Comparison of ENCODE assay signal across 19 cellular contexts in genomic region chr1:207829576-207829975, GRCh38.
DNase-seq lines count a peak whose midpoint lies in the region; ATAC-seq and TF ChIP-seq lines count a peak whose summit lies in the region.
"Had no signal": no experiment of that assay in that cellular context is flagged by ENCODE, and none has a peak within 500 bp of the region (broad histone marks: within the 10 kb centered on the region; RNA-seq: fewer than 3 reads in every experiment).

No MANE protein-coding gene starts in this region.

- TF ChIP-seq CTCF in tibial artery (IDR thresholded peaks at IDR 0.05) (no peak), chondrocyte (IDR thresholded peaks at IDR 0.05) (no peak)

- H3K27me3 ChIP-seq in tibial artery: no peaks in the 10 kb centered on the region
- H3K27me3 ChIP-seq: Peyer's patch, upper lobe of left lung had no signal

- H3K4me3 ChIP-seq in tibial artery: no peak overlapping the region
- H3K4me3 ChIP-seq: Peyer's patch, upper lobe of left lung had no signal

- ATAC-seq in T-cell (replicated peaks in 1 of 4) (no peak), memory B cell (ENCODE audit: low read depth) (no peak)
- ATAC-seq: left colon, SK-N-SH treated with all-trans-retinoic acid at 6 μM for 48 hours had no signal

- no peaks in the 10 kb centered on the region for H3K9me3 ChIP-seq in tibial artery
- H3K9me3 ChIP-seq: Peyer's patch, upper lobe of left lung had no signal

- no peaks in the 10 kb centered on the region for H3K9me3 Mint-ChIP-seq in activated naive CD8-positive, alpha-beta T cell (ENCODE audit: low read depth)
- H3K9me3 Mint-ChIP-seq in activated naive CD8-positive, alpha-beta T cell treated with anti-CD3 and anti-CD28 coated beads for 36 hours: no peaks in the 10 kb centered on the region
- H3K9me3 Mint-ChIP-seq in T-cell: no peaks in the 10 kb centered on the region
- no peaks in the 10 kb centered on the region for H3K9me3 Mint-ChIP-seq in memory B cell
- H3K9me3 Mint-ChIP-seq in chondrocyte (ENCODE audit: low read depth): no peaks in the 10 kb centered on the region

- no peaks in the 10 kb centered on the region for H3K36me3 Mint-ChIP-seq in activated naive CD8-positive, alpha-beta T cell
- peaks cover 16% of the 10 kb centered on the region for H3K36me3 Mint-ChIP-seq in activated naive CD8-positive, alpha-beta T cell treated with anti-CD3 and anti-CD28 coated beads for 36 hours
- H3K36me3 Mint-ChIP-seq in T-cell (no peaks in the 10 kb centered on the region), memory B cell (no peaks in the 10 kb centered on the region), chondrocyte (ENCODE audit: low read depth) (no peaks in the 10 kb centered on the region)

- CTCF ChIA-PET in T-cell (lab: Charles Lee): interaction anchor here (0.9 to 3.7 kb wide), 16 partner anchors 9 to 135 kb away, joined by 3 to 48 read pairs (median 10); no protein-coding TSS in a partner anchor

- H3K27ac Mint-ChIP-seq in activated naive CD8-positive, alpha-beta T cell: peak overlapping the region; percentile 19
- H3K27ac Mint-ChIP-seq in activated naive CD8-positive, alpha-beta T cell treated with anti-CD3 and anti-CD28 coated beads for 36 hours: no peak overlapping the region
- peak overlapping the region; percentile 98 to 99 for H3K27ac Mint-ChIP-seq in T-cell
- H3K27ac Mint-ChIP-seq in memory B cell: peak overlapping the region; percentile 62
- H3K27ac Mint-ChIP-seq in chondrocyte (ENCODE audit: unreplicated experiment): no peak overlapping the region

- POLR2A ChIA-PET in T-cell (lab: Charles Lee): interaction anchor here (0.9 to 1.1 kb wide), 3 partner anchors 12 to 40 kb away, joined by 3 to 6 read pairs (median 5); no protein-coding TSS in a partner anchor

- H3K4me1 Mint-ChIP-seq in activated naive CD8-positive, alpha-beta T cell (ENCODE audit: low read depth): peaks cover 96% of the 10 kb centered on the region
- peaks cover 84% of the 10 kb centered on the region for H3K4me1 Mint-ChIP-seq in activated naive CD8-positive, alpha-beta T cell treated with anti-CD3 and anti-CD28 coated beads for 36 hours
- H3K4me1 Mint-ChIP-seq in T-cell (peaks cover 97 to 100% (median 99%) of the 10 kb centered on the region in 3 donors), memory B cell (peaks cover 55% of the 10 kb centered on the region), chondrocyte (ENCODE audit: low read depth) (peaks cover 24% of the 10 kb centered on the region)

- H3K4me1 ChIP-seq in tibial artery: peaks cover 0 to 90% (median 59%) of the 10 kb centered on the region in 4 donors

- peak overlapping the region; percentile 62 to 74 for H3K27ac ChIP-seq in tibial artery
- H3K27ac ChIP-seq: parathyroid adenoma had no signal

- H3K4me3 Mint-ChIP-seq in activated naive CD8-positive, alpha-beta T cell: no peak overlapping the region
- H3K4me3 Mint-ChIP-seq in activated naive CD8-positive, alpha-beta T cell treated with anti-CD3 and anti-CD28 coated beads for 36 hours: no peak overlapping the region
- H3K4me3 Mint-ChIP-seq in T-cell (no peak overlapping the region), memory B cell (no peak overlapping the region), chondrocyte (ENCODE audit: unreplicated experiment) (no peak overlapping the region)

- no peaks in the 10 kb centered on the region for H3K27me3 Mint-ChIP-seq in activated naive CD8-positive, alpha-beta T cell
- H3K27me3 Mint-ChIP-seq in activated naive CD8-positive, alpha-beta T cell treated with anti-CD3 and anti-CD28 coated beads for 36 hours: no peaks in the 10 kb centered on the region
- H3K27me3 Mint-ChIP-seq in T-cell (no peaks in the 10 kb centered on the region), memory B cell (no peaks in the 10 kb centered on the region), chondrocyte (ENCODE audit: low read depth) (no peaks in the 10 kb centered on the region)

- DNase-seq in activated naive CD8-positive, alpha-beta T cell treated with anti-CD3 and anti-CD28 coated beads for 36 hours: no peak
- DNase-seq in T-cell: no peak
- no peak for DNase-seq in memory B cell (ENCODE audit: low spot score in 2 of 2)
- DNase-seq in tibial artery: no peak
- no peak for DNase-seq in chondrocyte (ENCODE audit: low spot score)
- no peak for DNase-seq in NCI-H446 treated with DMSO at 0.1 percent for 48 hours (lab: John Stamatoyannopoulos, UW)
- no peak for DNase-seq in stimulated activated CD4-positive, alpha-beta T cell treated with anti-CD3 and anti-CD28 coated beads, Interleukin-1b, Interleukin-23, amount 100 ng/mL, for 48 hours
- DNase-seq: activated effector memory CD4-positive, alpha-beta T cell treated with Interleukin-2 at 50 U/mL for 16 hours; anterior cingulate cortex; EL; left colon; NCI-H1417; NCI-H2171 treated with DMSO at 0.1 percent for 48 hours; NCI-H82; Peyer's patch; upper lobe of left lung had no signal

- H3K36me3 ChIP-seq in tibial artery: no peaks in the 10 kb centered on the region
- H3K36me3 ChIP-seq: Peyer's patch had no signal

- intact Hi-C loops in tibial artery (cut with DNase I; ENCODE audit: low total_unique reads): loop anchor here (5.0 kb wide), 1 partner anchor 133 kb away; no protein-coding TSS in a partner anchor

Comparison
In these comparisons a context has a peak if more than half of its experiments do, and no peak if none do; other contexts are left out.
1. H3K27ac Mint-ChIP-seq: peak in activated naive CD8-positive, alpha-beta T cell (single experiment), T-cell (2 of 2) and memory B cell (single experiment); none in activated naive CD8-positive, alpha-beta T cell treated with anti-CD3 and anti-CD28 coated beads for 36 hours (single experiment) and chondrocyte (single experiment).